Comparison of ENCODE assay signal across 9 cellular contexts in genomic region chr3:186254676-186255665, GRCh38.
DNase-seq lines count a peak whose midpoint lies in the region; ATAC-seq and TF ChIP-seq lines count a peak whose summit lies in the region.
"Had no signal": no experiment of that assay in that cellular context is flagged by ENCODE, and none has a peak within 500 bp of the region (broad histone marks: within the 10 kb centered on the region; RNA-seq: fewer than 3 reads in every experiment).

No MANE protein-coding gene starts in this region.

- in situ Hi-C loops in transverse colon (cut with MboI; ENCODE audit: low pct_ligation_motif_present in 1 of 4, low pct_unique_long_range_greater_than_20kb in 1 of 4, low sequenced_read_pairs in 3 of 4): loop anchor here (5.0 to 25.0 kb wide), 4 partner anchors 268 to 290 kb away; partner anchors contain the start of gene CRYGS (in 1 of the 4)

- H3K4me1 ChIP-seq in transverse colon: peaks cover 0 to 6% (median 0%) of the 10 kb centered on the region in 4 donors

- H3K4me3 ChIP-seq in GM12864 (ENCODE audit: low read depth, low read length) (no peak overlapping the region), transverse colon (no peak overlapping the region)
- H3K4me3 ChIP-seq: upper lobe of left lung had no signal

- H3K9me3 Mint-ChIP-seq in type B pancreatic cell (no peaks in the 10 kb centered on the region), nephron progenitor cell (no peaks in the 10 kb centered on the region)

- H3K27ac ChIP-seq in transverse colon: no peak overlapping the region
- H3K27ac ChIP-seq: upper lobe of left lung had no signal

- no peaks in the 10 kb centered on the region for H3K9me3 ChIP-seq in transverse colon
- H3K9me3 ChIP-seq: upper lobe of left lung had no signal

- TF ChIP-seq CTCF in GM12864 (IDR thresholded peaks at IDR 0.05; ENCODE audit: low read depth, low read length, missing control alignments) (no peak), transverse colon (IDR thresholded peaks at IDR 0.05) (no peak), type B pancreatic cell (conservative IDR thresholded peaks at IDR 0.05) (no peak), nephron progenitor cell (IDR thresholded peaks at IDR 0.05) (no peak)

- peaks cover 18% of the 10 kb centered on the region for H3K4me1 Mint-ChIP-seq in type B pancreatic cell (ENCODE audit: unreplicated experiment)
- H3K4me1 Mint-ChIP-seq in nephron progenitor cell: peaks cover 45% of the 10 kb centered on the region

- no peaks in the 10 kb centered on the region for H3K36me3 ChIP-seq in transverse colon
- H3K36me3 ChIP-seq: upper lobe of left lung had no signal

- 61 to 68% methylated on average over 9 to 17 of the region's 17 CpGs for WGBS in transverse colon (ENCODE audit: low coverage in 1 of 2), 2 donors

- DNase-seq in GM12864 (ENCODE audit: low read depth) (peak; percentile 73), HT1080 (ENCODE audit: low read depth) (peak; percentile 28), anterior cingulate cortex (lab: John Stamatoyannopoulos, UW) (peak in 32 of 58 donors; percentile 5 to 66 (median 20)), transverse colon (peak; percentile 14), DMS79 treated with DMSO at 0.1 percent for 48 hours (lab: John Stamatoyannopoulos, UW) (no peak), type B pancreatic cell (ENCODE audit: extremely low spot score, unreplicated experiment) (no peak), nephron progenitor cell (no peak)

- H3K4me3 Mint-ChIP-seq in type B pancreatic cell (no peak overlapping the region), nephron progenitor cell (no peak overlapping the region)

- H3K27me3 ChIP-seq in transverse colon: no peaks in the 10 kb centered on the region
- H3K27me3 ChIP-seq: upper lobe of left lung had no signal

- TF ChIP-seq EP300 in transverse colon (IDR thresholded peaks at IDR 0.05; ENCODE audit: low read depth): no peak

- H3K36me3 Mint-ChIP-seq in type B pancreatic cell (peaks cover 9% of the 10 kb centered on the region), nephron progenitor cell (ENCODE audit: low read depth) (no peaks in the 10 kb centered on the region)

- ATAC-seq in GM21423 (IDR thresholded peaks at IDR 0.05; ENCODE audit: unreplicated experiment): peak; percentile 69

- TF ChIP-seq POLR2A in transverse colon (IDR thresholded peaks at IDR 0.05): no peak

- H3K27me3 Mint-ChIP-seq in type B pancreatic cell (peaks cover 52% of the 10 kb centered on the region), nephron progenitor cell (ENCODE audit: low read depth, poor library complexity) (peaks cover 21% of the 10 kb centered on the region)

- intact Hi-C loops in transverse colon (cut with DNase I; ENCODE audit: low total_unique reads): no loop called here

- H3K27ac Mint-ChIP-seq in type B pancreatic cell (no peak overlapping the region), nephron progenitor cell (no peak overlapping the region)

Comparison
In these comparisons a context has a peak if more than half of its experiments do, and no peak if none do; other contexts are left out.
1. DNase-seq: peak in GM12864 (single experiment), HT1080 (single experiment), anterior cingulate cortex (32 of 58) and transverse colon (single experiment); none in DMS79 treated with DMSO at 0.1 percent for 48 hours (single experiment), type B pancreatic cell (single experiment) and nephron progenitor cell (single experiment).